In the genomic region with DNA sequence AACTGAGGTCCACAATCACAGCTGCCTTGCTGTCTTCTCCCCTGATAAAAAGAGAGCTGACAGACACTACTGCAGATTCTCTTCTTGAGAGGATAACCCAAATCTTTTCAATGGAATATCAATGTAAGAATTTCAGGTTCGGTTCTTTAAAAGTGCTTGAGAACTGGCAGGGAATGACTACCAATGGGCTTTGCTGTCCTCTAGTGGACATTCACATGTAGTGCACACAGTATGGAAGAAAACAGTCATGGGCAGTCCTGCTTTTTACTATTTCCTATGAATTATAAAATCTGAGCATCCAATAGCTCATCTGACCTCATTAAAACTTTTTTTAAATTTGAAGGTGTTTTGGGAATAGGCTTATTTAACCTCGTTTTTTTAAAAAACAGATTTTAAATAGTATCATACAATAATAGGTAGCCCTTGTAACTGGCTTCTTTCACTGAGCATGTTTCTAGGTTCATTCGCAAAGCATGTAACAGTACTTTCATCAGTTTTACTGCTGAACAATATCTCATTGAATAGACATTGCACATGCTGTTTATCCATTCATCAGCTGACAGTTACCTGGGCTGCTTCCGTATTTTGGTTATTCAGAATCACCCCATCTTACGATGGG, we compare ENCODE assay signal across 8 cellular contexts. TPM values are rescaled to one million over a fixed set of nuclear protein-coding genes. Genes with fewer than 3 reads are reported as not detected.
A peak's percentile ranks its signal among the peaks of the same experiment; 100 is the strongest.
DNase-seq lines count a peak whose midpoint lies in the region; ATAC-seq, FAIRE-seq and TF ChIP-seq lines count a peak whose summit lies in the region.

No MANE protein-coding gene starts in this region.

- no peaks in the 10 kb centered on the region for H3K4me1 Mint-ChIP-seq in type B pancreatic cell (ENCODE audit: unreplicated experiment)

- no peaks in the 10 kb centered on the region for H3K9me3 ChIP-seq in HEK293 (ENCODE audit: control insufficient read depth, insufficient read depth, low read depth, low read length)

- DNase-seq in CMK (ENCODE audit: low read depth): peak; percentile 14
- peak; percentile 26 for DNase-seq in NCI-H82 treated with DMSO at 0.1 percent for 48 hours (lab: John Stamatoyannopoulos, UW; ENCODE audit: unreplicated experiment)
- DNase-seq in bronchial epithelial cell (ENCODE audit: low read depth): peak; percentile 52
- no peak for DNase-seq in left lobe of liver (ENCODE audit: low spot score)
- DNase-seq in type B pancreatic cell (ENCODE audit: extremely low spot score, unreplicated experiment): no peak

- no peak overlapping the region for H3K4me3 ChIP-seq in HEK293 (ENCODE audit: low read depth, low read length)
- no peak overlapping the region for H3K4me3 ChIP-seq in bronchial epithelial cell (ENCODE audit: low read depth, low read length)

- H3K27ac ChIP-seq in HEK293 (ENCODE audit: extremely low read depth, low read depth, low read length): no peak overlapping the region

- CTCF ChIA-PET in HEK293 (lab: Yijun Ruan, JAX): interaction anchor here (0.6 to 2.9 kb wide), 33 partner anchors 8 to 144 kb away, joined by 3 to 40 read pairs (median 5); partner anchors contain the start of gene NSUN5

- H3K36me3 Mint-ChIP-seq in type B pancreatic cell: peaks cover 31% of the 10 kb centered on the region

- no peaks in the 10 kb centered on the region for H3K9me3 Mint-ChIP-seq in type B pancreatic cell

- H3K27ac Mint-ChIP-seq in type B pancreatic cell: no peak overlapping the region

- no peaks in the 10 kb centered on the region for H3K27me3 ChIP-seq in bronchial epithelial cell (ENCODE audit: control insufficient read depth, insufficient read depth, low read length)

- no peak overlapping the region for H3K4me3 Mint-ChIP-seq in type B pancreatic cell

- H3K36me3 ChIP-seq in HEK293 (ENCODE audit: control insufficient read depth in 2 of 2, insufficient read depth in 1 of 2, low read length in 2 of 2) (peaks cover 81 to 86% of the 10 kb centered on the region in 2 experiments), bronchial epithelial cell (ENCODE audit: control insufficient read depth, insufficient read depth, low read length) (peaks cover 23% of the 10 kb centered on the region)

- TF ChIP-seq CTCF in HEK293 (tag by site-specific recombination; IDR thresholded peaks at IDR 0.05) (peak; percentile 22; the same call in 1 of the 2 replicates), bronchial epithelial cell (IDR thresholded peaks at IDR 0.05; ENCODE audit: insufficient read depth, low read length, severe bottlenecking) (peak; percentile 88), type B pancreatic cell (conservative IDR thresholded peaks at IDR 0.05) (peak; percentile 100)

- no peaks in the 10 kb centered on the region for H3K4me1 ChIP-seq in HEK293 (ENCODE audit: control insufficient read depth, insufficient read depth, low read length)

- ATAC-seq in left lobe of liver (peak; percentile 88), HG03469 (IDR thresholded peaks at IDR 0.05; ENCODE audit: unreplicated experiment) (no peak), GM21515 (IDR thresholded peaks at IDR 0.05; ENCODE audit: unreplicated experiment) (no peak)

- POLR2A ChIA-PET in HEK293 (lab: Yijun Ruan, JAX): no interaction called here

- H3K27me3 Mint-ChIP-seq in type B pancreatic cell: no peaks in the 10 kb centered on the region

- FAIRE-seq in bronchial epithelial cell (lab: Jason Lieb, UNC): no peak

TF ChIP-seq in HEK293, 187 proteins besides CTCF, POLR2A, EP300 and RAD21:
- TF ChIP-seq ZNF664 (tag by site-specific recombination; IDR thresholded peaks at IDR 0.05) (0 out of 2 replicates have a peak, but pooled peaks have one; percentile 28), ZNF654 (tag by site-specific recombination; IDR thresholded peaks at IDR 0.05; ENCODE audit: low read depth) (peak; percentile 75), ZNF169 (tag by site-specific recombination; IDR thresholded peaks at IDR 0.05) (no peak)

RNA-seq across cellular contexts. Expression of gene FZD9, which starts 18.3 kb away (rescaled TPM):
- 0.51 and 1.1 TPM in 2 replicates for total RNA-seq in bronchial epithelial cell
- 0.08 TPM for total RNA-seq in left lobe of liver
- total RNA-seq in type B pancreatic cell (ENCODE audit: low replicate concordance): 0.38 and 1.9 TPM in 2 replicates

Comparison
In these comparisons a context has a peak if more than half of its experiments do, and no peak if none do; other contexts are left out.
1. DNase-seq: peak in CMK (single experiment), NCI-H82 treated with DMSO at 0.1 percent for 48 hours (single experiment) and bronchial epithelial cell (single experiment); none in left lobe of liver (single experiment) and type B pancreatic cell (single experiment).
2. CTCF ChIP-seq: peak in every context shown above with its lines; median percentile 100 in type B pancreatic cell; 88 in bronchial epithelial cell; 22 in HEK293.